13 cellular contexts compared by ENCODE assay signal in genomic region chr15:64636541-64636940, GRCh38.
A peak's percentile ranks its signal among the peaks of the same experiment; 100 is the strongest.
DNase-seq lines count a peak whose midpoint lies in the region; ATAC-seq lines count a peak whose summit lies in the region.
"Had no signal": no experiment of that assay in that cellular context is flagged by ENCODE, and none has a peak within 500 bp of the region (broad histone marks: within the 10 kb centered on the region; RNA-seq: fewer than 3 reads in every experiment).

No MANE protein-coding gene starts in this region.

- intact Hi-C loops in left ventricle myocardium superior (cut with micrococcal nuclease) (no loop called here), Right ventricle myocardium inferior (cut with DNase I) (loop anchor here (5.0 to 10.0 kb wide), 2 partner anchors 129 to 172 kb away; partner anchors contain the start of gene ZNF609)

- H3K4me3 ChIP-seq in subcutaneous abdominal adipose tissue (ENCODE audit: low read depth in 1 of 5, low read length in 5 of 5): no peak overlapping the region
- H3K4me3 ChIP-seq: prostate gland, SJSA1, tibial artery had no signal

- DNase-seq in left ventricle myocardium superior (no peak), Right ventricle myocardium inferior (ENCODE audit: missing footprints) (no peak), astrocyte of the hippocampus (ENCODE audit: low read depth, low spot score) (peak; percentile 18), iris pigment epithelial cell (ENCODE audit: low read depth) (peak; percentile 47), H4 (ENCODE audit: low spot score) (no peak), retina (no peak)
- DNase-seq: activated CD8-positive, alpha-beta T cell treated with anti-CD3 and anti-CD28 coated beads for 36 hours; DMS 273 treated with DMSO at 0.1 percent for 48 hours; tibial artery had no signal

- ATAC-seq in left ventricle myocardium superior: peak; percentile 27
- ATAC-seq in Right ventricle myocardium inferior: no peak
- no peak for ATAC-seq in GM18873 (IDR thresholded peaks at IDR 0.05; ENCODE audit: low FRiP score, unreplicated experiment)
- ATAC-seq: activated CD8-positive, alpha-beta T cell treated with anti-CD3 and anti-CD28 coated beads for 36 hours had no signal

- peaks cover 0 to 3% (median 0%) of the 10 kb centered on the region in 5 donors for H3K36me3 ChIP-seq in subcutaneous abdominal adipose tissue (ENCODE audit: control insufficient read depth in 5 of 5, insufficient read depth in 5 of 5, low read length in 5 of 5)
- H3K36me3 ChIP-seq: prostate gland had no signal

- H3K9ac ChIP-seq in subcutaneous abdominal adipose tissue (ENCODE audit: low read length in 5 of 5): no peak overlapping the region

- peaks cover 0 to 4% (median 0%) of the 10 kb centered on the region in 5 donors for H3K9me3 ChIP-seq in subcutaneous abdominal adipose tissue (ENCODE audit: control insufficient read depth in 5 of 5, low read length in 5 of 5)
- H3K9me3 ChIP-seq: prostate gland, SJSA1, tibial artery had no signal

- peaks cover 7 to 38% (median 32%) of the 10 kb centered on the region in 5 donors for H3K4me1 ChIP-seq in subcutaneous abdominal adipose tissue (ENCODE audit: control insufficient read depth in 5 of 5, insufficient read depth in 5 of 5, low read length in 5 of 5)

- no peaks in the 10 kb centered on the region for H3K27me3 ChIP-seq in subcutaneous abdominal adipose tissue (ENCODE audit: control insufficient read depth in 5 of 5, insufficient read depth in 4 of 5, low read length in 5 of 5)
- H3K27me3 ChIP-seq: SJSA1, tibial artery had no signal

- peak overlapping the region; percentile 27 for H3K27ac ChIP-seq in subcutaneous abdominal adipose tissue (ENCODE audit: low read depth, low read length)
- H3K27ac ChIP-seq: SJSA1, tibial artery had no signal

Comparison
In these comparisons a context has a peak if more than half of its experiments do, and no peak if none do; other contexts are left out.
1. DNase-seq: peak in astrocyte of the hippocampus (single experiment) and iris pigment epithelial cell (single experiment); none in left ventricle myocardium superior (single experiment), Right ventricle myocardium inferior (single experiment), H4 (single experiment) and retina (single experiment).